In the genomic region with DNA sequence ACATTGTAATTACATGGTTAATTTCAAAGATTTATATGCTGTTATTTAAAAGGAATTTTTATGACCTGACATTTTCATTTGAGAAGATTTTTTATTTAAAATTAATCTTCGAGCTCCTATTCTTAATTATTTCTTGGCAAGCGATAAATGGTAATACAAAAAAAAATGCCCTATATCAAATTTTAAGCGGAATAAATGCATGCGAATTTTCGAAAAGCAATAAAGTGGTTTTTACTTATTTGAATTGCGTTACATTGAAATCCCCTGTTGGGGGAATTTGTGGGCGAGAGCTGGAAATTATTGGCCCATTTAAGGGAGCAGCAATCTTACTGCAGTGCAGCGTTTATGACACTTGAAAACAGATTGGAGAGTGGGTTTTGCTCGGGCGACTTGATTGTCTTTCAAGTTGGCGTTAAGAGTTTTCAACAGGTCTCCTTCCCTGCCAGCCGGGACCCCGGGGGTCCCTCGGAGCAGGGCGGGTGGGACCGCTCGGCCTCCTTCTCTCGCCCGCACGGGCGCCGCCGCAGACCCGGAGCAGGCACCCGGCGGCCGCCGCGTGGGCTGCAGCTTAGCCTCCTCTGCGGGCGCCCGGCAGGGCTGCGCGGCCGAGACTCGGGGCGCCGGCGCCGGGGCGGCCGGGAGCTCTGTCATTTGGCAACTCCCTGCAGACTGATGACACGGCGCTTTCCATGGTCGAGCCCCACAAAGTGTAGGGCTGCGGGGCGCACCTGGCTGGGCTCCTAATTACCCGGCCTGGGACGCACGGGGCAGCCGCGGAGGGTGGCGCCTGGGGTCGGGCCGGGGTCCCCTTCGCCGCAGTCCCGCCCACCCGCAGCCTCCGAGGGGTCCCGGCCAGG, we compare ENCODE assay signal across 8 cellular contexts.
A peak's percentile ranks its signal among the peaks of the same experiment; 100 is the strongest.
DNase-seq lines count a peak whose midpoint lies in the region; TF ChIP-seq lines count a peak whose summit lies in the region.

No MANE protein-coding gene starts in this region.

- H2AFZ ChIP-seq in mammary epithelial cell (ENCODE audit: low read depth, low read length): peak overlapping the region; percentile 26

- H3K23ac ChIP-seq in mesendoderm (ENCODE audit: low read length): no peak overlapping the region

- peak; percentile 5 for DNase-seq in SKM-1 treated with dmso at 0.1 percent for 144 hours (lab: John Stamatoyannopoulos, UW; ENCODE audit: unreplicated experiment)
- DNase-seq in SKM-1 (lab: John Stamatoyannopoulos, UW; ENCODE audit: unreplicated experiment): no peak
- peak; percentile 34 for DNase-seq in KBM-7
- no peak for DNase-seq in mammary epithelial cell
- DNase-seq in mesendoderm: peak; percentile 29
- no peak for DNase-seq in tibial nerve (ENCODE audit: low spot score in 2 of 2)
- no peak for DNase-seq in NCI-H524 treated with DMSO at 0.1 percent for 48 hours (lab: John Stamatoyannopoulos, UW)
- DNase-seq in NCI-H774 (lab: John Stamatoyannopoulos, UW): no peak

- H3K27me3 ChIP-seq in mammary epithelial cell (ENCODE audit: insufficient read depth, low read length) (peaks cover 37% of the 10 kb centered on the region), mesendoderm (ENCODE audit: insufficient read depth, low read length, poor library complexity) (no peaks in the 10 kb centered on the region), tibial nerve (peaks cover 0 to 50% of the 10 kb centered on the region in 2 donors)

- no peak overlapping the region for H2BK15ac ChIP-seq in mesendoderm (replicated peaks; ENCODE audit: low read depth)

- dilution Hi-C loops in mammary epithelial cell (cut with HindIII; ENCODE audit: low sequenced_read_pairs): no loop called here

- no peaks in the 10 kb centered on the region for H3K79me1 ChIP-seq in mesendoderm (ENCODE audit: low read length)

- no peak for TF ChIP-seq EP300 in tibial nerve (IDR thresholded peaks at IDR 0.05)

- BruUV-seq in mammary epithelial cell (replicated peaks; lab: Mats Ljungman, UMichigan): no TSS peak

- H3K18ac ChIP-seq in mesendoderm (ENCODE audit: low read length): no peak overlapping the region

- no peaks in the 10 kb centered on the region for H3K9me3 ChIP-seq in mammary epithelial cell (replicated peaks; ENCODE audit: insufficient read depth, low read length)
- H3K9me3 ChIP-seq in tibial nerve: no peaks in the 10 kb centered on the region

- no peak overlapping the region for H4K5ac ChIP-seq in mesendoderm (ENCODE audit: low read length)

- H3K79me2 ChIP-seq in mammary epithelial cell (ENCODE audit: insufficient read depth, low read length) (no peaks in the 10 kb centered on the region), mesendoderm (ENCODE audit: control insufficient read depth, insufficient read depth, low read length) (no peaks in the 10 kb centered on the region)

- CTCF ChIA-PET in mammary epithelial cell (lab: Charles Lee; ENCODE audit: low non-redundant PET): interaction anchor here (0.6 kb wide), 1 partner anchor 437 kb away, joined by 5 read pairs; no protein-coding TSS in a partner anchor

- peak overlapping the region; percentile 78 for H3K56ac ChIP-seq in mesendoderm (ENCODE audit: low read length)

- intact Hi-C loops in mammary epithelial cell (cut with micrococcal nuclease): no loop called here

- 33% methylated on average over 8 of the region's 61 CpGs for WGBS in mammary epithelial cell (ENCODE audit: low coverage, missing lambda C conversion rate)
- WGBS in mesendoderm (ENCODE audit: extremely low coverage, insufficient coverage, low lambda C conversion rate): no CpG with 5 or more reads among the region's 61 CpGs
- 5 to 15% methylated on average over 11 to 53 of the region's 61 CpGs for WGBS in tibial nerve, 2 donors

- no peak overlapping the region for H2AK5ac ChIP-seq in mesendoderm (ENCODE audit: low read length)

- H3K4me1 ChIP-seq in mammary epithelial cell (ENCODE audit: insufficient read depth, low read length): peaks cover 7% of the 10 kb centered on the region
- no peaks in the 10 kb centered on the region for H3K4me1 ChIP-seq in mesendoderm (ENCODE audit: control insufficient read depth, low read depth, low read length)
- H3K4me1 ChIP-seq in tibial nerve: peaks cover 0 to 21% (median 12%) of the 10 kb centered on the region in 4 donors

- H3K4me3 ChIP-seq in mammary epithelial cell (replicated peaks in 1 of 3; ENCODE audit: insufficient read depth in 1 of 3, low read depth in 2 of 3, low read length in 3 of 3): peak overlapping the region in 1 of 3 experiments; percentile 16
- peak overlapping the region; percentile 46 for H3K4me3 ChIP-seq in mesendoderm (ENCODE audit: low read length)
- peak overlapping the region in 3 of 4 donors; percentile 6 to 41 (median 36) for H3K4me3 ChIP-seq in tibial nerve

- H3K36me3 ChIP-seq in mammary epithelial cell (ENCODE audit: insufficient read depth, low read length) (no peaks in the 10 kb centered on the region), mesendoderm (ENCODE audit: control insufficient read depth, insufficient read depth, low read length) (no peaks in the 10 kb centered on the region), tibial nerve (no peaks in the 10 kb centered on the region)

- TF ChIP-seq CTCF in mammary epithelial cell (conservative IDR thresholded peaks at IDR 0.05 in 1 of 2, IDR thresholded peaks at IDR 0.05 in 1 of 2; ENCODE audit: extremely low read depth in 1 of 2, insufficient read depth in 1 of 2, low read depth in 1 of 2, low read length in 2 of 2) (no peak), tibial nerve (IDR thresholded peaks at IDR 0.05) (no peak)

- H3K4me2 ChIP-seq in mammary epithelial cell (ENCODE audit: insufficient read depth, low read depth, low read length): peak overlapping the region; percentile 71
- peak overlapping the region; percentile 20 for H3K4me2 ChIP-seq in mesendoderm (ENCODE audit: low read length)

- H3K9ac ChIP-seq in mammary epithelial cell (ENCODE audit: insufficient read depth, low read length) (no peak overlapping the region), mesendoderm (ENCODE audit: low read length) (peak overlapping the region; percentile 46)

- in situ Hi-C loops in KBM-7 (cut with MboI; ENCODE audit: low pct_unique_long_range_greater_than_20kb, low sequenced_read_pairs): no loop called here
- in situ Hi-C loops in mammary epithelial cell (cut with MboI; ENCODE audit: low sequenced_read_pairs in 2 of 2): no loop called here

- H3K4ac ChIP-seq in mesendoderm (ENCODE audit: low read depth, low read length): no peak overlapping the region

- H2BK5ac ChIP-seq in mesendoderm (ENCODE audit: low read length): no peak overlapping the region

- H4K8ac ChIP-seq in mesendoderm (ENCODE audit: low read depth, low read length): no peak overlapping the region

- TF ChIP-seq POLR2A in tibial nerve (IDR thresholded peaks at IDR 0.05): no peak

- H3K27ac ChIP-seq in mammary epithelial cell (ENCODE audit: insufficient read depth, low read depth, low read length): no peak overlapping the region
- H3K27ac ChIP-seq in mesendoderm (ENCODE audit: low read depth, low read length): no peak overlapping the region
- H3K27ac ChIP-seq in tibial nerve: no peak overlapping the region

- no peaks in the 10 kb centered on the region for H4K20me1 ChIP-seq in mammary epithelial cell (ENCODE audit: insufficient read depth, low read length)

- no peak overlapping the region for H2BK120ac ChIP-seq in mesendoderm (ENCODE audit: low read depth, low read length)

Comparison
In these comparisons a context has a peak if more than half of its experiments do, and no peak if none do; other contexts are left out.
1. DNase-seq: peak in SKM-1 treated with dmso at 0.1 percent for 144 hours (single experiment), KBM-7 (single experiment) and mesendoderm (single experiment); none in SKM-1 (single experiment), mammary epithelial cell (single experiment), tibial nerve (0 of 2), NCI-H524 treated with DMSO at 0.1 percent for 48 hours (single experiment) and NCI-H774 (single experiment).